ENCODE assay signal across 1 cellular context in genomic region chr2:46849741-46850474, GRCh38.
TF ChIP-seq lines count a peak whose summit lies in the region.

No MANE protein-coding gene starts in this region.

TF ChIP-seq in K562, 482 proteins besides CTCF, POLR2A, EP300 and RAD21 (continued from another document):
- TF ChIP-seq, protein P1, sequence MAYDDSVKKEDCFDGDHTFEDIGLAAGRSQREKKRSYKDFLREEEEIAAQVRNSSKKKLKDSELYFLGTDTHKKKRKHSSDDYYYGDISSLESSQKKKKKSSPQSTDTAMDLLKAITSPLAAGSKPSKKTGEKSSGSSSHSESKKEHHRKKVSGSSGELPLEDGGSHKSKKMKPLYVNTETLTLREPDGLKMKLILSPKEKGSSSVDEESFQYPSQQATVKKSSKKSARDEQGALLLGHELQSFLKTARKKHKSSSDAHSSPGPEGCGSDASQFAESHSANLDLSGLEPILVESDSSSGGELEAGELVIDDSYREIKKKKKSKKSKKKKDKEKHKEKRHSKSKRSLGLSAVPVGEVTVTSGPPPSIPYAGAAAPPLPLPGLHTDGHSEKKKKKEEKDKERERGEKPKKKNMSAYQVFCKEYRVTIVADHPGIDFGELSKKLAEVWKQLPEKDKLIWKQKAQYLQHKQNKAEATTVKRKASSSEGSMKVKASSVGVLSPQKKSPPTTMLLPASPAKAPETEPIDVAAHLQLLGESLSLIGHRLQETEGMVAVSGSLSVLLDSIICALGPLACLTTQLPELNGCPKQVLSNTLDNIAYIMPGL (CRISPR knock-in tag; IDR thresholded peaks at IDR 0.05): no peak
- TF ChIP-seq ZNF282 (CRISPR knock-in tag; IDR thresholded peaks at IDR 0.05): no peak
- TF ChIP-seq TAL1 (IDR thresholded peaks at IDR 0.05): peak; percentile 72
- no peak for TF ChIP-seq ZNF217 (CRISPR knock-in tag; IDR thresholded peaks at IDR 0.05)
- no peak for TF ChIP-seq ZNF133 (CRISPR knock-in tag; IDR thresholded peaks at IDR 0.05)
- TF ChIP-seq SMAD1 (IDR thresholded peaks at IDR 0.05; ENCODE audit: low read depth, low read length, partially characterized antibody): no peak
- TF ChIP-seq GATAD2A (IDR thresholded peaks at IDR 0.05): 0 out of 2 replicates have a peak, but pooled peaks have one; percentile 35
- 0 out of 2 replicates have a peak, but pooled peaks have one; percentile 35 for TF ChIP-seq ZNF197 (CRISPR knock-in tag; IDR thresholded peaks at IDR 0.05; ENCODE audit: low read depth)
- no peak for TF ChIP-seq ARHGAP35 (IDR thresholded peaks at IDR 0.05; ENCODE audit: partially characterized antibody)
- TF ChIP-seq FOXK2 (conservative IDR thresholded peaks at IDR 0.05 in 1 of 2, IDR thresholded peaks at IDR 0.05 in 1 of 2; ENCODE audit: low read depth in 2 of 2): 0 out of 4 replicates have a peak, but pooled peaks have one; percentile 28 to 36
- no peak for TF ChIP-seq KDM4B (IDR thresholded peaks at IDR 0.05; ENCODE audit: borderline replicate concordance in 2 of 2, low read depth in 1 of 2)
- TF ChIP-seq ESRRA (IDR thresholded peaks at IDR 0.05; ENCODE audit: borderline replicate concordance, low read depth): peak; percentile 16; the same call in 1 of the 2 replicates
- TF ChIP-seq CBFA2T3 (IDR thresholded peaks at IDR 0.05): peak; percentile 88
- TF ChIP-seq NFRKB (IDR thresholded peaks at IDR 0.05; ENCODE audit: low read depth): 0 out of 2 replicates have a peak, but pooled peaks have one; percentile 33
- peak; percentile 61 for TF ChIP-seq EP400 (IDR thresholded peaks at IDR 0.05)
- peak; percentile 6 to 28; a peak in 1 of 4 replicates for TF ChIP-seq TRIM24 (IDR thresholded peaks at IDR 0.05)
- peak; percentile 80 for TF ChIP-seq L3MBTL2 (IDR thresholded peaks at IDR 0.05)
- peak in 1 of 2 experiments; percentile 73; a peak in 2 of 4 replicates for TF ChIP-seq HDAC1 (IDR thresholded peaks at IDR 0.05)
- TF ChIP-seq MTA2 (IDR thresholded peaks at IDR 0.05; ENCODE audit: low read depth): peak; percentile 46
- peak; percentile 76; the same call in 1 of the 2 replicates for TF ChIP-seq ZBTB7A (IDR thresholded peaks at IDR 0.05; ENCODE audit: borderline replicate concordance, control insufficient read depth, low read depth, low read length)
- peak; percentile 31 for TF ChIP-seq CXXC5 (CRISPR knock-in tag; IDR thresholded peaks at IDR 0.05)
- no peak for TF ChIP-seq SRSF3 (IDR thresholded peaks at IDR 0.05; ENCODE audit: insufficient read depth, low read length)
- TF ChIP-seq, protein P2, sequence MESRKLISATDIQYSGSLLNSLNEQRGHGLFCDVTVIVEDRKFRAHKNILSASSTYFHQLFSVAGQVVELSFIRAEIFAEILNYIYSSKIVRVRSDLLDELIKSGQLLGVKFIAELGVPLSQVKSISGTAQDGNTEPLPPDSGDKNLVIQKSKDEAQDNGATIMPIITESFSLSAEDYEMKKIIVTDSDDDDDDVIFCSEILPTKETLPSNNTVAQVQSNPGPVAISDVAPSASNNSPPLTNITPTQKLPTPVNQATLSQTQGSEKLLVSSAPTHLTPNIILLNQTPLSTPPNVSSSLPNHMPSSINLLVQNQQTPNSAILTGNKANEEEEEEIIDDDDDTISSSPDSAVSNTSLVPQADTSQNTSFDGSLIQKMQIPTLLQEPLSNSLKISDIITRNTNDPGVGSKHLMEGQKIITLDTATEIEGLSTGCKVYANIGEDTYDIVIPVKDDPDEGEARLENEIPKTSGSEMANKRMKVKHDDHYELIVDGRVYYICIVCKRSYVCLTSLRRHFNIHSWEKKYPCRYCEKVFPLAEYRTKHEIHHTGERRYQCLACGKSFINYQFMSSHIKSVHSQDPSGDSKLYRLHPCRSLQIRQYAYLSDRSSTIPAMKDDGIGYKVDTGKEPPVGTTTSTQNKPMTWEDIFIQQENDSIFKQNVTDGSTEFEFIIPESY (CRISPR knock-in tag; IDR thresholded peaks at IDR 0.05): peak; percentile 44; the same call in 1 of the 2 replicates
- 0 out of 2 replicates have a peak, but pooled peaks have one; percentile 19 for TF ChIP-seq ZNF511 (CRISPR knock-in tag; IDR thresholded peaks at IDR 0.05)
- no peak for TF ChIP-seq PHF20 (IDR thresholded peaks at IDR 0.05; ENCODE audit: partially characterized antibody)
- peak; percentile 38 for TF ChIP-seq RBBP5 (IDR thresholded peaks at IDR 0.05; ENCODE audit: borderline replicate concordance, insufficient read depth, low read length, poor library complexity, severe bottlenecking)
- peak; percentile 69 for TF ChIP-seq MAX (CRISPR knock-in tag; IDR thresholded peaks at IDR 0.05)
- TF ChIP-seq ZKSCAN8 (CRISPR knock-in tag; IDR thresholded peaks at IDR 0.05): no peak
TF ChIP-seq in K562: peak in this region for 73.
